ENCODE assay signal across 8 cellular contexts in the genomic region with DNA sequence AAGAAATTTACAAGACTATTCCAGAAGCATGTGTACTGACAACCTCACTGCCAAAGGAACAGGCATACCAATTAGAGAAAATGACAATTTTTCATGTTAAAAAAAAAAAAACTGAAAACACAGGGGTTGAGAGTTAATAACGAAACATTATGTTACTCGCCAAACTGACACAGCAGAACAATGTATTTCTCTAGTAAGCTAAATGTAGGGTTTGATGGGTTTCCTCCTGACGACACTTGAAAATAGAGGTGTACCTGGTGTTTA. TPM values are rescaled to one million over a fixed set of nuclear protein-coding genes. Genes with fewer than 3 reads are reported as not detected.
A peak's percentile ranks its signal among the peaks of the same experiment; 100 is the strongest.
DNase-seq lines count a peak whose midpoint lies in the region; ATAC-seq, FAIRE-seq and TF ChIP-seq lines count a peak whose summit lies in the region.

No MANE protein-coding gene starts in this region.

- peak overlapping the region; percentile 81 for H2AFZ ChIP-seq in mammary epithelial cell (ENCODE audit: low read depth, low read length)

- H3K4me2 ChIP-seq in mammary epithelial cell (ENCODE audit: insufficient read depth, low read depth, low read length) = peak overlapping the region; percentile 97

- dilution Hi-C loops in mammary epithelial cell (cut with HindIII; ENCODE audit: low sequenced_read_pairs) = loop anchor here (5.0 kb wide), 1 partner anchor 46 kb away; no protein-coding TSS in a partner anchor

- CTCF ChIA-PET in mammary epithelial cell (lab: Charles Lee; ENCODE audit: low non-redundant PET) = no interaction called here

- in situ Hi-C loops in mammary epithelial cell (cut with MboI; ENCODE audit: low sequenced_read_pairs in 2 of 2) = loop anchor here in 1 of 2 donors (10.0 kb wide), 1 partner anchor 49 kb away; a partner anchor contains a TSS

- TF ChIP-seq CTCF in right atrium auricular region (IDR thresholded peaks at IDR 0.05) (no peak), mammary epithelial cell (conservative IDR thresholded peaks at IDR 0.05 in 1 of 2, IDR thresholded peaks at IDR 0.05 in 1 of 2; ENCODE audit: extremely low read depth in 1 of 2, insufficient read depth in 1 of 2, low read depth in 1 of 2, low read length in 2 of 2) (no peak), vagina (IDR thresholded peaks at IDR 0.05) (no peak)

- H3K9me3 ChIP-seq in right atrium auricular region (no peaks in the 10 kb centered on the region), mammary epithelial cell (replicated peaks; ENCODE audit: insufficient read depth, low read length) (no peaks in the 10 kb centered on the region), mononuclear cell (ENCODE audit: low read depth, low read length) (no peaks in the 10 kb centered on the region), vagina (no peaks in the 10 kb centered on the region)

- H3K4me1 ChIP-seq in right atrium auricular region = peaks cover 0 to 45% of the 10 kb centered on the region in 2 donors
- peaks cover 20% of the 10 kb centered on the region for H3K4me1 ChIP-seq in mammary epithelial cell (ENCODE audit: insufficient read depth, low read length)
- peaks cover 27% of the 10 kb centered on the region for H3K4me1 ChIP-seq in mononuclear cell (ENCODE audit: insufficient read depth, low read length)
- peaks cover 49% of the 10 kb centered on the region for H3K4me1 ChIP-seq in vagina

- TSS peak; percentile 73 for BruUV-seq in mammary epithelial cell (replicated peaks; lab: Mats Ljungman, UMichigan)

- no peak for DNase-seq in right atrium auricular region (ENCODE audit: low spot score)
- no peak for DNase-seq in cardiac septum (ENCODE audit: low spot score)
- DNase-seq in mammary epithelial cell = no peak
- DNase-seq in vagina (ENCODE audit: extremely low spot score in 2 of 2) = no peak
- DNase-seq in DMS 273 treated with DMSO at 0.1 percent for 48 hours (lab: John Stamatoyannopoulos, UW) = no peak
- DNase-seq in HTR-8/SVneo (ENCODE audit: insufficient read length, low spot score) = no peak

- 0% methylated on average over 3 of the region's 3 CpGs for WGBS in mammary epithelial cell (ENCODE audit: low coverage, missing lambda C conversion rate)

- H3K4me3 ChIP-seq in right atrium auricular region (peak overlapping the region; percentile 84 to 92), mammary epithelial cell (replicated peaks in 1 of 3; ENCODE audit: insufficient read depth in 1 of 3, low read depth in 2 of 3, low read length in 3 of 3) (peak overlapping the region; percentile 50 to 100 (median 60)), mononuclear cell (ENCODE audit: low read length) (peak overlapping the region; percentile 98), vagina (peak overlapping the region; percentile 70 to 95)

- H3K9ac ChIP-seq in mammary epithelial cell (ENCODE audit: insufficient read depth, low read length) = peak overlapping the region; percentile 75

- no peak for ATAC-seq in GM21737 (IDR thresholded peaks at IDR 0.05; ENCODE audit: unreplicated experiment)

- no peak for TF ChIP-seq POLR2A in vagina (IDR thresholded peaks at IDR 0.05)

- H3K36me3 ChIP-seq in right atrium auricular region (no peaks in the 10 kb centered on the region), mammary epithelial cell (ENCODE audit: insufficient read depth, low read length) (no peaks in the 10 kb centered on the region), vagina (no peaks in the 10 kb centered on the region)

- intact Hi-C loops in cardiac septum (cut with DNase I) (loop anchor here (1.0 to 10.0 kb wide), 2 partner anchors 50 to 209 kb away; a partner anchor contains a TSS), mammary epithelial cell (cut with micrococcal nuclease) (loop anchor here (1.0 to 10.0 kb wide), 4 partner anchors 50 to 209 kb away; a partner anchor contains a TSS), vagina (cut with DNase I) (loop anchor here (2.0 kb wide), 1 partner anchor 51 kb away; a partner anchor contains a TSS)

- H3K27ac ChIP-seq in right atrium auricular region (peak overlapping the region; percentile 97 to 98), mammary epithelial cell (ENCODE audit: insufficient read depth, low read depth, low read length) (peak overlapping the region; percentile 76), vagina (peak overlapping the region; percentile 95)

- peaks cover 62% of the 10 kb centered on the region for H3K79me2 ChIP-seq in mammary epithelial cell (ENCODE audit: insufficient read depth, low read length)

- no peaks in the 10 kb centered on the region for H3K27me3 ChIP-seq in right atrium auricular region
- H3K27me3 ChIP-seq in mammary epithelial cell (ENCODE audit: insufficient read depth, low read length) = no peaks in the 10 kb centered on the region
- no peaks in the 10 kb centered on the region for H3K27me3 ChIP-seq in mononuclear cell (ENCODE audit: insufficient read depth, low read length)
- no peaks in the 10 kb centered on the region for H3K27me3 ChIP-seq in vagina

- FAIRE-seq in HTR-8/SVneo (lab: Jason Lieb, UNC) = no peak

- H4K20me1 ChIP-seq in mammary epithelial cell (ENCODE audit: insufficient read depth, low read length) = no peaks in the 10 kb centered on the region

RNA-seq across cellular contexts. Expression of a gene that starts 0.6 kb away (rescaled TPM):
- 10 to 100 TPM; 76.4 to 87.2 TPM for total RNA-seq in right atrium auricular region
- total RNA-seq in cardiac septum = 70.5 TPM
- total RNA-seq in mammary epithelial cell = 10 to 100 TPM; 72.9 to 80.9 TPM
- polyA plus RNA-seq in mammary epithelial cell = 36.7 TPM
- polyA minus RNA-seq in mammary epithelial cell = 40.5 TPM
- total RNA-seq in mononuclear cell = 15.5 TPM
- 47.9 TPM for total RNA-seq in vagina

RNA-seq across cellular contexts. Expression of a gene that starts 50.5 kb away (rescaled TPM):
- total RNA-seq in right atrium auricular region (10 to 100 TPM; 59.5 to 65.4 TPM), cardiac septum (78.3 TPM), mammary epithelial cell (100 to 1,000 TPM; 146 to 192 TPM), mononuclear cell (228 TPM), vagina (53.5 TPM)
- 79.3 TPM for polyA plus RNA-seq in mammary epithelial cell
- 199 TPM for polyA minus RNA-seq in mammary epithelial cell
